ENCODE assay signal across 24 cellular contexts in the genomic region with DNA sequence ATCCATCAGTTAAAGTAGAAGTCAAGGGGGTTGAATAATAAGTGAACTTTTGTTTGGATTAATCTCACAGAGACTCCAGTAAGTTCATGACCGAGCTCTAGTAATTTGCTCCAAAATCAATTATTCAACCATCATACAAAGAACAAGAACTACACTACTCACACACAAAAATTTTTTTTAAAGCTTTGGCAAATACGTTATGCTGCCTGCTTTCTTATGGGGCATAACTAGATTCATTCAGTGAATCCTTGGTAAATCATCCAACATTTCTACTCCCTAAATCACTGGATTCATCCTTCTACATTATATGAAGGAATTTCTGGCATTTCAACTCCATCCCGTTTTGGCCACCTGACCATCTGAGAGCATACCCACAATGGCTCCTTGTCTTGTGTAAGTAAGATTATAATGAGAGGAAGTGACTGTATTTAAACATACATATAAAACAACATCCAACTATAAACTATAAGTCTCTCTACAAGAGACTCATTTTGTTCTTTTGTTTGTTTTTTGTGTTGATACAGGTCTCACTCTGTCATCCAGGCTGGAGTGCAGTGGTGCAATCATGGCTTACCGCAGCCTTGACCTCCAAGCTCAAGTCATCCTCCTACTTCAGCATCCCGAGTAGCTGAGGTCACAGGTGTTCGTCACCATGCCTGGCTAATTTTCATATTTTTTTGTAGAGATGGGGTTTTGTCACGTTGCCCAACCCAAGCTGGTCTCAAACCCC.
"Had no signal": no experiment of that assay in that cellular context is flagged by ENCODE, and none has a peak within 500 bp of the region (broad histone marks: within the 10 kb centered on the region; RNA-seq: fewer than 3 reads in every experiment).

No MANE protein-coding gene starts in this region.

- H3K27ac ChIP-seq: colonic mucosa, foreskin keratinocyte, hepatocyte, left ventricle myocardium inferior, neutrophil, testis, tibial nerve, upper lobe of right lung, vagina had no signal

- FAIRE-seq: endothelial cell of umbilical vein had no signal

- H3K9me3 Mint-ChIP-seq: endodermal cell; naive B cell; nephron; stimulated activated naive CD8-positive, alpha-beta T cell treated with anti-CD3 and anti-CD28 coated beads, Interleukin-15, Interleukin-2, amounts not matched to agents 100 ng/mL and 50 ng/mL, for 24 hours had no signal

- H3K4me3 Mint-ChIP-seq: endodermal cell; naive B cell; nephron; stimulated activated naive CD8-positive, alpha-beta T cell treated with anti-CD3 and anti-CD28 coated beads, Interleukin-15, Interleukin-2, amounts not matched to agents 100 ng/mL and 50 ng/mL, for 24 hours had no signal

- H3K36me3 Mint-ChIP-seq: naive B cell had no signal

- ATAC-seq: foreskin keratinocyte, left cardiac atrium, right cardiac atrium, upper lobe of right lung had no signal

- H3K27ac Mint-ChIP-seq: endodermal cell; nephron; stimulated activated naive CD8-positive, alpha-beta T cell treated with anti-CD3 and anti-CD28 coated beads, Interleukin-15, Interleukin-2, amounts not matched to agents 100 ng/mL and 50 ng/mL, for 24 hours had no signal

- H3K4me1 Mint-ChIP-seq: endodermal cell, naive B cell, nephron had no signal

- H3K36me3 ChIP-seq: colonic mucosa, left ventricle myocardium inferior, neutrophil, tibial nerve, upper lobe of right lung, vagina had no signal

- H3K79me2 ChIP-seq: hepatocyte had no signal

- H3K4me2 ChIP-seq: hepatocyte, smooth muscle cell had no signal

- H3K27me3 ChIP-seq: colonic mucosa, foreskin keratinocyte, hepatocyte, neutrophil, testis, tibial nerve, upper lobe of right lung, vagina had no signal

- DNase-seq: colonic mucosa; effector CD4-positive, alpha-beta T cell; endodermal cell; erythroblast; foreskin keratinocyte; head of caudate nucleus; kidney; left cardiac atrium; left ventricle myocardium inferior; mesenchymal stem cell; naive B cell; right cardiac atrium; stimulated activated CD4-positive, alpha-beta T cell treated with anti-CD3 and anti-CD28 coated beads, Interleukin-2, amount 100 ng/mL, for 48 hours; testis; upper lobe of right lung had no signal

- H3K4me3 ChIP-seq: colonic mucosa, hepatocyte, left ventricle myocardium inferior, lung, smooth muscle cell, testis, tibial nerve, upper lobe of right lung, vagina had no signal

- H3K27me3 Mint-ChIP-seq: naive B cell; stimulated activated naive CD8-positive, alpha-beta T cell treated with anti-CD3 and anti-CD28 coated beads, Interleukin-15, Interleukin-2, amounts not matched to agents 100 ng/mL and 50 ng/mL, for 24 hours had no signal

- H2AFZ ChIP-seq: hepatocyte had no signal

- H3K4me1 ChIP-seq: colonic mucosa, foreskin keratinocyte, left ventricle myocardium inferior, testis, tibial nerve, upper lobe of right lung, vagina had no signal

- H3K9me3 ChIP-seq: colonic mucosa, left ventricle myocardium inferior, neutrophil, testis, tibial nerve, upper lobe of right lung, vagina had no signal
